1 cellular context compared by ENCODE assay signal in genomic region chr12:72269491-72269890, GRCh38.
TF ChIP-seq lines count a peak whose summit lies in the region.

No MANE protein-coding gene starts in this region.

TF ChIP-seq in WTC11, 78 proteins besides CTCF, POLR2A, EP300 and RAD21 (continued from another document):
- TF ChIP-seq, protein P1, sequence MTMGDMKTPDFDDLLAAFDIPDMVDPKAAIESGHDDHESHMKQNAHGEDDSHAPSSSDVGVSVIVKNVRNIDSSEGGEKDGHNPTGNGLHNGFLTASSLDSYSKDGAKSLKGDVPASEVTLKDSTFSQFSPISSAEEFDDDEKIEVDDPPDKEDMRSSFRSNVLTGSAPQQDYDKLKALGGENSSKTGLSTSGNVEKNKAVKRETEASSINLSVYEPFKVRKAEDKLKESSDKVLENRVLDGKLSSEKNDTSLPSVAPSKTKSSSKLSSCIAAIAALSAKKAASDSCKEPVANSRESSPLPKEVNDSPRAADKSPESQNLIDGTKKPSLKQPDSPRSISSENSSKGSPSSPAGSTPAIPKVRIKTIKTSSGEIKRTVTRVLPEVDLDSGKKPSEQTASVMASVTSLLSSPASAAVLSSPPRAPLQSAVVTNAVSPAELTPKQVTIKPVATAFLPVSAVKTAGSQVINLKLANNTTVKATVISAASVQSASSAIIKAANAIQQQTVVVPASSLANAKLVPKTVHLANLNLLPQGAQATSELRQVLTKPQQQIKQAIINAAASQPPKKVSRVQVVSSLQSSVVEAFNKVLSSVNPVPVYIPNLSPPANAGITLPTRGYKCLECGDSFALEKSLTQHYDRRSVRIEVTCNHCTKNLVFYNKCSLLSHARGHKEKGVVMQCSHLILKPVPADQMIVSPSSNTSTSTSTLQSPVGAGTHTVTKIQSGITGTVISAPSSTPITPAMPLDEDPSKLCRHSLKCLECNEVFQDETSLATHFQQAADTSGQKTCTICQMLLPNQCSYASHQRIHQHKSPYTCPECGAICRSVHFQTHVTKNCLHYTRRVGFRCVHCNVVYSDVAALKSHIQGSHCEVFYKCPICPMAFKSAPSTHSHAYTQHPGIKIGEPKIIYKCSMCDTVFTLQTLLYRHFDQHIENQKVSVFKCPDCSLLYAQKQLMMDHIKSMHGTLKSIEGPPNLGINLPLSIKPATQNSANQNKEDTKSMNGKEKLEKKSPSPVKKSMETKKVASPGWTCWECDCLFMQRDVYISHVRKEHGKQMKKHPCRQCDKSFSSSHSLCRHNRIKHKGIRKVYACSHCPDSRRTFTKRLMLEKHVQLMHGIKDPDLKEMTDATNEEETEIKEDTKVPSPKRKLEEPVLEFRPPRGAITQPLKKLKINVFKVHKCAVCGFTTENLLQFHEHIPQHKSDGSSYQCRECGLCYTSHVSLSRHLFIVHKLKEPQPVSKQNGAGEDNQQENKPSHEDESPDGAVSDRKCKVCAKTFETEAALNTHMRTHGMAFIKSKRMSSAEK (CRISPR knock-in tag; IDR thresholded peaks at IDR 0.05; ENCODE audit: borderline replicate concordance) = no peak
- no peak for TF ChIP-seq TEAD1 (CRISPR knock-in tag; IDR thresholded peaks at IDR 0.05)
- TF ChIP-seq FOXJ3 (CRISPR knock-in tag; IDR thresholded peaks at IDR 0.05; ENCODE audit: borderline replicate concordance) = no peak
- no peak for TF ChIP-seq ELF4 (CRISPR knock-in tag; IDR thresholded peaks at IDR 0.05; ENCODE audit: low read depth)
- no peak for TF ChIP-seq HMGXB4 (CRISPR knock-in tag; IDR thresholded peaks at IDR 0.05)
- TF ChIP-seq ZNF232 (CRISPR knock-in tag; IDR thresholded peaks at IDR 0.05) = no peak
